9 cellular contexts compared by ENCODE assay signal in the genomic region with DNA sequence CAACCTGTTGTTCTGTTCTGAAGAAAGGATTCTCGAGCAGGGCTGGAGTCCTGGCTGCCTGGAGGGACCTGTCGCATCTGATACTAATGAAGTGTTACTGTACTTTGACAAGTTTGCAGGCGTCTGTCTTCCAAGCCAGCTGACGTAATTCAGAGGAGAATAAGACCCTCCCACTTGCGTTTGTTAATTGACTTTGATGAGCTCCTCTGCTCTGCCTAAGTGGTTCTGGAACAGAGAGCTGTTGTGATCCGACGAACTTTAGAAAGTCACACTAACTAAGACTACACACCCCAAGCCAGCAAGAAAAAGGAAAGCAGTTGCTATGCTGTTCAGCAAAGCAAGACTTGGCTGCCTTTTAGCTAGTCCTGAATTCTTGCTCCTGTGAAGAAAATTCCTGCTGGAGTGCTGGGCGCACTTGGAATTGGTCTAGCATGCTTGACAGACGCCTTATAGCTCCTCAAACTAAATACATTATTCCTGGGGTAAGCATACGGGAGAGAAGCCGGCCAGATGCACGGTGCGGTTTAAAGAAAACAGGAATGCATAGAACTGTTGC.
DNase-seq lines count a peak whose midpoint lies in the region; ATAC-seq and TF ChIP-seq lines count a peak whose summit lies in the region.
"Had no signal": no experiment of that assay in that cellular context is flagged by ENCODE, and none has a peak within 500 bp of the region (broad histone marks: within the 10 kb centered on the region; RNA-seq: fewer than 3 reads in every experiment).

No MANE protein-coding gene starts in this region.

- H3K36me3 Mint-ChIP-seq in WTC11: no peaks in the 10 kb centered on the region

- CTCF ChIA-PET in WTC11 (lab: Charles Lee): interaction anchor here (0.9 to 1.3 kb wide), 2 partner anchors 24 to 107 kb away, joined by 3 to 4 read pairs; no protein-coding TSS in a partner anchor

- no peaks in the 10 kb centered on the region for H3K4me1 ChIP-seq in foreskin keratinocyte
- H3K4me1 ChIP-seq in muscle layer of colon (ENCODE audit: insufficient read depth, low read length): peaks cover 8% of the 10 kb centered on the region
- H3K4me1 ChIP-seq in upper lobe of left lung: no peaks in the 10 kb centered on the region

- H3K4me3 Mint-ChIP-seq in WTC11: no peak overlapping the region
- H3K4me3 Mint-ChIP-seq: activated CD8-positive, alpha-beta T cell treated with anti-CD3 and anti-CD28 coated beads for 36 hours had no signal

- H3K27ac Mint-ChIP-seq in WTC11: 0 out of 2 replicates have a peak overlapping the region, but pooled peaks have one; percentile 54
- H3K27ac Mint-ChIP-seq: activated CD8-positive, alpha-beta T cell treated with anti-CD3 and anti-CD28 coated beads for 36 hours had no signal

- TF ChIP-seq POLR2A in upper lobe of left lung (IDR thresholded peaks at IDR 0.05): no peak

- H3K27ac ChIP-seq in foreskin keratinocyte (no peak overlapping the region), muscle layer of colon (ENCODE audit: low read depth, low read length) (peak overlapping the region; percentile 40), upper lobe of left lung (peak overlapping the region in 1 of 4 donors; percentile 8)

- H3K27me3 ChIP-seq in foreskin keratinocyte: no peaks in the 10 kb centered on the region
- H3K27me3 ChIP-seq in muscle layer of colon (ENCODE audit: control insufficient read depth in 1 of 2, insufficient read depth in 2 of 2, low read length in 2 of 2): no peaks in the 10 kb centered on the region
- no peaks in the 10 kb centered on the region for H3K27me3 ChIP-seq in upper lobe of left lung

- no peak for TF ChIP-seq EP300 in upper lobe of left lung (IDR thresholded peaks at IDR 0.05)

- POLR2A ChIA-PET in WTC11 (lab: Charles Lee): no interaction called here

- H3K4me3 ChIP-seq in muscle layer of colon (ENCODE audit: low read depth in 1 of 2, low read length in 2 of 2) (peak overlapping the region; percentile 22 to 53), upper lobe of left lung (peak overlapping the region in 3 of 4 donors; percentile 9 to 34 (median 22))

- H3K9me3 Mint-ChIP-seq in WTC11: no peaks in the 10 kb centered on the region
- H3K9me3 Mint-ChIP-seq: activated CD8-positive, alpha-beta T cell treated with anti-CD3 and anti-CD28 coated beads for 36 hours had no signal

- WGBS in upper lobe of left lung, 2 donors: 39 to 43% methylated on average over 13 of the region's 13 CpGs

- no peaks in the 10 kb centered on the region for H3K9me3 ChIP-seq in muscle layer of colon (ENCODE audit: low read length)
- H3K9me3 ChIP-seq in upper lobe of left lung: no peaks in the 10 kb centered on the region

- ATAC-seq in WTC11 (peak; percentile 41), foreskin keratinocyte (peak; percentile 41), upper lobe of left lung (ENCODE audit: low FRiP score in 2 of 2) (peak; percentile 19 to 32)
- ATAC-seq in activated CD4-positive, CD25-positive, alpha-beta regulatory T cell treated with anti-CD3 and anti-CD28 coated beads, Interleukin-2, amount 50 U/mL, for 24 hours: no peak
- ATAC-seq: activated CD8-positive, alpha-beta T cell treated with anti-CD3 and anti-CD28 coated beads for 36 hours; Panc1 had no signal

- H3K27me3 Mint-ChIP-seq in WTC11 (ENCODE audit: low read depth): no peaks in the 10 kb centered on the region

- DNase-seq in WTC11 (ENCODE audit: low spot score): no peak
- DNase-seq in foreskin keratinocyte: no peak
- no peak for DNase-seq in upper lobe of left lung
- DNase-seq in DMS114 treated with DMSO at 0.1 percent for 48 hours (lab: John Stamatoyannopoulos, UW; ENCODE audit: unreplicated experiment): no peak
- DNase-seq in NCI-H187 (lab: John Stamatoyannopoulos, UW): no peak
- DNase-seq: activated CD8-positive, alpha-beta T cell treated with anti-CD3 and anti-CD28 coated beads for 36 hours had no signal

- H3K4me1 Mint-ChIP-seq in WTC11: peaks cover 7% of the 10 kb centered on the region; the same call in 1 of the 2 replicates

- no peaks in the 10 kb centered on the region for H3K36me3 ChIP-seq in muscle layer of colon (ENCODE audit: insufficient read depth, low read length)
- H3K36me3 ChIP-seq in upper lobe of left lung: no peaks in the 10 kb centered on the region

- peak overlapping the region; percentile 15 for H3K9ac ChIP-seq in muscle layer of colon (ENCODE audit: low read length)

- TF ChIP-seq CTCF in WTC11 (IDR thresholded peaks at IDR 0.05): no peak
- TF ChIP-seq CTCF in foreskin keratinocyte (conservative IDR thresholded peaks at IDR 0.05): no peak
- TF ChIP-seq CTCF in upper lobe of left lung (IDR thresholded peaks at IDR 0.05): no peak

TF ChIP-seq in WTC11, 78 proteins besides CTCF, POLR2A, EP300 and RAD21:
- TF ChIP-seq TEAD4 (CRISPR knock-in tag; IDR thresholded peaks at IDR 0.05) (no peak), ERG (CRISPR knock-in tag; IDR thresholded peaks at IDR 0.05) (no peak), NFYB (CRISPR knock-in tag; conservative IDR thresholded peaks at IDR 0.05; ENCODE audit: low read depth) (no peak), CREB1 (CRISPR knock-in tag; IDR thresholded peaks at IDR 0.05) (no peak), IRF1 (CRISPR knock-in tag; IDR thresholded peaks at IDR 0.05) (no peak), E2F4 (CRISPR knock-in tag; IDR thresholded peaks at IDR 0.05; ENCODE audit: borderline replicate concordance, low read depth) (no peak), MYBL2 (CRISPR knock-in tag; IDR thresholded peaks at IDR 0.05) (no peak)
- TF ChIP-seq, protein P1, sequence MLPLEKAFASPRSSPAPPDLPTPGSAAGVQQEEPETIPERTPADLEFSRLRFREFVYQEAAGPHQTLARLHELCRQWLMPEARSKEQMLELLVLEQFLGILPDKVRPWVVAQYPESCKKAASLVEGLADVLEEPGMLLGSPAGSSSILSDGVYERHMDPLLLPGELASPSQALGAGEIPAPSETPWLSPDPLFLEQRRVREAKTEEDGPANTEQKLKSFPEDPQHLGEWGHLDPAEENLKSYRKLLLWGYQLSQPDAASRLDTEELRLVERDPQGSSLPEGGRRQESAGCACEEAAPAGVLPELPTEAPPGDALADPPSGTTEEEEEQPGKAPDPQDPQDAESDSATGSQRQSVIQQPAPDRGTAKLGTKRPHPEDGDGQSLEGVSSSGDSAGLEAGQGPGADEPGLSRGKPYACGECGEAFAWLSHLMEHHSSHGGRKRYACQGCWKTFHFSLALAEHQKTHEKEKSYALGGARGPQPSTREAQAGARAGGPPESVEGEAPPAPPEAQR (CRISPR knock-in tag; IDR thresholded peaks at IDR 0.05): no peak
- TF ChIP-seq, protein P2, sequence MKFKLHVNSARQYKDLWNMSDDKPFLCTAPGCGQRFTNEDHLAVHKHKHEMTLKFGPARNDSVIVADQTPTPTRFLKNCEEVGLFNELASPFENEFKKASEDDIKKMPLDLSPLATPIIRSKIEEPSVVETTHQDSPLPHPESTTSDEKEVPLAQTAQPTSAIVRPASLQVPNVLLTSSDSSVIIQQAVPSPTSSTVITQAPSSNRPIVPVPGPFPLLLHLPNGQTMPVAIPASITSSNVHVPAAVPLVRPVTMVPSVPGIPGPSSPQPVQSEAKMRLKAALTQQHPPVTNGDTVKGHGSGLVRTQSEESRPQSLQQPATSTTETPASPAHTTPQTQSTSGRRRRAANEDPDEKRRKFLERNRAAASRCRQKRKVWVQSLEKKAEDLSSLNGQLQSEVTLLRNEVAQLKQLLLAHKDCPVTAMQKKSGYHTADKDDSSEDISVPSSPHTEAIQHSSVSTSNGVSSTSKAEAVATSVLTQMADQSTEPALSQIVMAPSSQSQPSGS (CRISPR knock-in tag; IDR thresholded peaks at IDR 0.05; ENCODE audit: borderline replicate concordance, low read depth): no peak

Comparison
In these comparisons a context has a peak if more than half of its experiments do, and no peak if none do; other contexts are left out.
1. ATAC-seq: peak in WTC11 (single experiment), foreskin keratinocyte (single experiment) and upper lobe of left lung (2 of 2); none in activated CD4-positive, CD25-positive, alpha-beta regulatory T cell treated with anti-CD3 and anti-CD28 coated beads, Interleukin-2, amount 50 U/mL, for 24 hours (0 of 2).